14 cellular contexts compared by ENCODE assay signal in genomic region chr2:208366215-208367132, GRCh38. TPM values are rescaled to one million over a fixed set of nuclear protein-coding genes. Genes with fewer than 3 reads are reported as not detected.
DNase-seq lines count a peak whose midpoint lies in the region; ATAC-seq, FAIRE-seq and TF ChIP-seq lines count a peak whose summit lies in the region.
"Had no signal": no experiment of that assay in that cellular context is flagged by ENCODE, and none has a peak within 500 bp of the region (broad histone marks: within the 10 kb centered on the region; RNA-seq: fewer than 3 reads in every experiment).

No MANE protein-coding gene starts in this region.

- POLR2A ChIA-PET in GM12878 (lab: Charles Lee) = interaction anchor here (0.6 kb wide), 1 partner anchor 100 kb away, joined by 3 read pairs; the partner anchor contains the start of gene PIKFYVE

- RAD21 ChIA-PET in GM12878 (lab: Charles Lee; ENCODE audit: unreplicated experiment) = interaction anchor here (0.8 to 1.3 kb wide), 2 partner anchors 46 to 100 kb away, joined by 3 to 7 read pairs; partner anchors contain the start of gene PIKFYVE

- H3K79me2 ChIP-seq in GM12878 (ENCODE audit: control insufficient read depth, insufficient read depth, low read length) = no peaks in the 10 kb centered on the region

- in situ Hi-C loops in GM12878 (cut with MboI) = no loop called here

- no peak for TF ChIP-seq POLR2A in GM12878 (IDR thresholded peaks at IDR 0.05; ENCODE audit: low read depth, low read length)

- no TSS peak for BruUV-seq in GM12878 (replicated peaks; lab: Mats Ljungman, UMichigan)

- WGBS in GM12878 (ENCODE audit: insufficient coverage, insufficient replicate concordance, low lambda C conversion rate, missing lambda C conversion rate) = 6% methylated on average over 4 of the region's 4 CpGs

- peak overlapping the region; percentile 3; the same call in 1 of the 2 replicates for H3K4me2 ChIP-seq in GM12878 (ENCODE audit: control insufficient read depth, insufficient read depth)

- H3K27me3 ChIP-seq in GM12878 (replicated peaks in 1 of 2; ENCODE audit: control insufficient read depth in 2 of 2, insufficient read depth in 2 of 2, low read length in 1 of 2) (no peaks in the 10 kb centered on the region), colonic mucosa (no peaks in the 10 kb centered on the region)

- no peak for TF ChIP-seq RAD21 in GM12878 (IDR thresholded peaks at IDR 0.05; ENCODE audit: insufficient read depth, low read depth, low read length)

- DNase-seq in GM12878 (ENCODE audit: low read depth, low spot score) = peak; percentile 11
- no peak for DNase-seq in colonic mucosa
- DNase-seq in NK-92 treated with Interleukin-12 subunit alpha and Interleukin-12 subunit beta, amount 100 ng/mL, for 24 hours (lab: John Stamatoyannopoulos, UW) = no peak
- DNase-seq in activated T-cell treated with anti-CD3 and anti-CD28 coated beads, Interleukin-2, amount 50 U/mL, for 48 hours = no peak
- DNase-seq: Caco-2; GOT3; stimulated activated CD4-positive, alpha-beta T cell treated with anti-CD3 and anti-CD28 coated beads, Interleukin-1b, Interleukin-23, amount 100 ng/mL, for 48 hours had no signal

- H3K36me3 ChIP-seq in GM12878 (ENCODE audit: control insufficient read depth in 2 of 2, insufficient read depth in 2 of 2, low read length in 1 of 2) (no peaks in the 10 kb centered on the region), colonic mucosa (no peaks in the 10 kb centered on the region)

- FAIRE-seq in GM12878 (lab: Jason Lieb, UNC) = peak; percentile 38

- H3K9me3 ChIP-seq in GM12878 (replicated peaks; ENCODE audit: control insufficient read depth, insufficient read depth, low read length) = peaks cover 3% of the 10 kb centered on the region; the same call in 1 of the 3 replicates
- no peaks in the 10 kb centered on the region for H3K9me3 ChIP-seq in colonic mucosa

- H3K9ac ChIP-seq in GM12878 (ENCODE audit: control insufficient read depth, insufficient read depth, low read length) (no peak overlapping the region), colonic mucosa (ENCODE audit: low read depth in 2 of 2, low read length in 2 of 2) (no peak overlapping the region)

- SMC1A ChIA-PET in GM12878 (lab: Charles Lee; ENCODE audit: uncharacterized antibody, unreplicated experiment) = interaction anchor here (0.7 to 1.4 kb wide), 10 partner anchors 9 to 192 kb away, joined by 3 to 5 read pairs (median 4); no protein-coding TSS in a partner anchor

- H3K27ac ChIP-seq in GM12878 (ENCODE audit: control insufficient read depth, insufficient read depth) = no peak overlapping the region
- H3K27ac ChIP-seq in colonic mucosa = no peak overlapping the region

- intact Hi-C loops in GM12878 (cut with micrococcal nuclease; ENCODE audit: unreplicated experiment) = no loop called here
- intact Hi-C loops in colonic mucosa (cut with DNase I) = no loop called here

- TF ChIP-seq CTCF in GM12878 (IDR thresholded peaks at IDR 0.05 in 2 of 3, conservative IDR thresholded peaks at IDR 0.05 in 1 of 3; ENCODE audit: control insufficient read depth in 2 of 3, extremely low read depth in 1 of 3, insufficient read depth in 1 of 3, low read depth in 3 of 3, low read length in 3 of 3) = no peak
- no peak for TF ChIP-seq CTCF in colonic mucosa (IDR thresholded peaks at IDR 0.05)

- no peaks in the 10 kb centered on the region for H4K20me1 ChIP-seq in GM12878 (ENCODE audit: control insufficient read depth, insufficient read depth)

- ATAC-seq in GM18519 (IDR thresholded peaks at IDR 0.05; ENCODE audit: low FRiP score, unreplicated experiment) = peak; percentile 43
- ATAC-seq in GM21528 (IDR thresholded peaks at IDR 0.05; ENCODE audit: low FRiP score, unreplicated experiment) = peak; percentile 62
- peak; percentile 65 for ATAC-seq in HG03159 (IDR thresholded peaks at IDR 0.05; ENCODE audit: unreplicated experiment)
- peak; percentile 76 for ATAC-seq in GM12878
- ATAC-seq in HG03196 (IDR thresholded peaks at IDR 0.05; ENCODE audit: unreplicated experiment) = no peak
- ATAC-seq: activated naive CD4-positive, alpha-beta T cell treated with anti-CD3 and anti-CD28 coated beads, Interleukin-2, amount 50 U/mL, for 72 hours; Panc1 had no signal

- H3K4me3 ChIP-seq in GM12878 (no peak overlapping the region), colonic mucosa (no peak overlapping the region)

- CTCF ChIA-PET in GM12878 (lab: Yijun Ruan, JAX) = interaction anchor here (0.7 to 2.2 kb wide), 8 partner anchors 8 to 575 kb away, joined by 3 to 11 read pairs (median 3); no protein-coding TSS in a partner anchor

- peak overlapping the region; percentile 8; the same call in 1 of the 2 replicates for H2AFZ ChIP-seq in GM12878 (ENCODE audit: control insufficient read depth, low read depth, low read length)

- no peak for TF ChIP-seq EP300 in GM12878 (IDR thresholded peaks at IDR 0.05; ENCODE audit: borderline replicate concordance in 1 of 2, control insufficient read depth in 1 of 2, low read depth in 2 of 2, low read length in 2 of 2)

- H3K4me1 ChIP-seq in GM12878 (ENCODE audit: control insufficient read depth, insufficient read depth, low read length) = no peaks in the 10 kb centered on the region; the same call in 1 of the 2 replicates
- H3K4me1 ChIP-seq in colonic mucosa = no peaks in the 10 kb centered on the region
- H3K4me1 ChIP-seq: Caco-2 had no signal

TF ChIP-seq in GM12878, 131 proteins besides CTCF, POLR2A, EP300 and RAD21 (continues in another document):
- peak; percentile 67 for TF ChIP-seq ATF7 (IDR thresholded peaks at IDR 0.05; ENCODE audit: low read depth)
- no peak for TF ChIP-seq HDAC2 (IDR thresholded peaks at IDR 0.05)
- no peak for TF ChIP-seq ZNF24 (IDR thresholded peaks at IDR 0.05)
- no peak for TF ChIP-seq ZBED1 (IDR thresholded peaks at IDR 0.05; ENCODE audit: borderline replicate concordance)
- no peak for TF ChIP-seq NFYA (IDR thresholded peaks at IDR 0.05; ENCODE audit: borderline replicate concordance, low read depth, low read length)
- TF ChIP-seq BMI1 (IDR thresholded peaks at IDR 0.05; ENCODE audit: borderline replicate concordance) = 0 out of 2 replicates have a peak, but pooled peaks have one; percentile 17
- no peak for TF ChIP-seq RELA (IDR thresholded peaks at IDR 0.05; ENCODE audit: borderline replicate concordance, partially characterized antibody)
- no peak; the same call in 1 of the 2 replicates for TF ChIP-seq ZBTB40 (IDR thresholded peaks at IDR 0.05; ENCODE audit: borderline replicate concordance)
- peak; percentile 28; the same call in 1 of the 2 replicates for TF ChIP-seq CREM (IDR thresholded peaks at IDR 0.05; ENCODE audit: low read depth)

RNA-seq across cellular contexts. Expression of gene PTH2R, which starts 40.1 kb away (rescaled TPM):
- total RNA-seq in GM12878 (2013; cell fraction: nucleolus; rRNA removed) = 0.15 and 0.20 TPM in 2 replicates
- total RNA-seq in GM12878 (2014; rRNA removed) = 0.05 and 0.06 TPM in 2 replicates
- not detected in 2 replicates for total RNA-seq in GM12878 (2014; rRNA removed; fragmentation: Illumina TruSeq; extraction: Trizol)
- total RNA-seq in GM12878 (2021) = not detected in 2 replicates
- polyA plus RNA-seq in GM12878 (2011; ENCODE audit: low read depth) = not detected
- polyA plus RNA-seq in GM12878 (2011; rRNA removed) = 0.03 TPM in 2 replicates
- not detected in 2 replicates for polyA plus RNA-seq in GM12878 (2011; cell fraction: cytosol; rRNA removed)
- 0.04 and 0.13 TPM in 2 replicates for polyA plus RNA-seq in GM12878 (2011; cell fraction: nucleus; rRNA removed)
- not detected in 2 replicates for polyA plus RNA-seq in GM12878 (2012)
- 0.01 TPM in 1 of 2 replicates, not detected in the other for polyA plus RNA-seq in GM12878 (2014; fragmentation: Illumina TruSeq; extraction: Trizol)
- not detected for polyA plus RNA-seq in GM12878 (2014; fragmentation: Nextera tagmentation; extraction: Ambion mirVana)
- not detected in 2 replicates for polyA plus RNA-seq in GM12878 (2014; rRNA removed)
- not detected for polyA plus RNA-seq in GM12878 (2016; fragmentation: Nextera tagmentation; extraction: Ambion mirVana)
- polyA minus RNA-seq in GM12878 (2011; rRNA and poly(A)+ RNA removed) = 0.31 TPM in 1 of 2 replicates, not detected in the other
- not detected in 2 replicates for polyA minus RNA-seq in GM12878 (2011; cell fraction: cytosol; rRNA and poly(A)+ RNA removed)
- polyA minus RNA-seq in GM12878 (2011; cell fraction: nucleus; rRNA and poly(A)+ RNA removed) = 0.24 and 0.77 TPM in 2 replicates
- not detected for total RNA-seq in colonic mucosa
- polyA plus RNA-seq: neural cell had no signal
